Comparison of ENCODE assay signal across 8 cellular contexts in the genomic region with DNA sequence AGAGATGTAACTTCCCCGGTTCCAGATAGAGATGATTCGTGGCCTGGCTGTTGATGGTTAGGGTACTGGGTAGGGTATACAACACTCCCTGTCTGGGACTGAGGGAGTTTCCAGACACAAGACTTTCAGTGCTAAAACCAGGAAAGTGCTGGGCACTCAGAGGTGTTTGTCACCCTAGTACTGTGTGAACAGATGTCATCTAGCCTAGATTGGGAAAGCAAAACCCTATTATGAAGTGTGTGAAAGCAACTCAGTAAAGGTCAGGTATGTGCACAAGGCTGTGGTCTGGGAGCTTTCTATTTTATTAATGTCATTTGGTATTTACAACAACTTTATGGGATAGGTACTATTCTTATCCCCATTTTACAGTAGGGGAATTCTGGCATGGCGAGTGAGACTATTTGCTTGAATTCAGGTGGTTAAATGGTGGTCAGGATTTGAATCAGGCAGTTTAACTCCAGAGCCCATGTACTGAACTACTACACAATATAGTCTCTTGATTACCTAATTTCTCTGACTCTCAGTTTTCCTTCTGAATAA. TPM values are rescaled to one million over a fixed set of nuclear protein-coding genes. Genes with fewer than 3 reads are reported as not detected.
DNase-seq lines count a peak whose midpoint lies in the region; TF ChIP-seq lines count a peak whose summit lies in the region.

No MANE protein-coding gene starts in this region.

- H3K9me2 ChIP-seq in OCI-LY7 (ENCODE audit: insufficient read depth, low read length): no peaks in the 10 kb centered on the region

- no TSS peak for BruUV-seq in OCI-LY7 (replicated peaks; lab: Mats Ljungman, UMichigan)

- H2AFZ ChIP-seq in OCI-LY7 (ENCODE audit: low read length): no peak overlapping the region

- intact Hi-C loops in OCI-LY7 (cut with micrococcal nuclease; ENCODE audit: unreplicated experiment): loop anchor here (5.0 kb wide), 3 partner anchors 253 to 638 kb away; a partner anchor contains a TSS

- no peak overlapping the region for H3K27ac ChIP-seq in OCI-LY7 (ENCODE audit: low read depth, low read length, poor library complexity, severe bottlenecking)

- H4K20me1 ChIP-seq in OCI-LY7 (ENCODE audit: insufficient read depth, low read length): peaks cover 25% of the 10 kb centered on the region

- H3K36me3 ChIP-seq in OCI-LY7 (ENCODE audit: insufficient read depth, low read length): peaks cover 70% of the 10 kb centered on the region
- peaks cover 7% of the 10 kb centered on the region for H3K36me3 ChIP-seq in endocrine pancreas (ENCODE audit: control insufficient read depth, insufficient read depth, low read length)

- H3K9me3 ChIP-seq in OCI-LY7 (ENCODE audit: low read length) (no peaks in the 10 kb centered on the region), endocrine pancreas (ENCODE audit: control insufficient read depth, low read length) (no peaks in the 10 kb centered on the region)

- no peak overlapping the region for H3K9ac ChIP-seq in endocrine pancreas (ENCODE audit: control insufficient read depth, insufficient read depth, low read length)

- H3K4me1 ChIP-seq in OCI-LY7 (ENCODE audit: insufficient read depth, low read length, poor library complexity, severe bottlenecking): peaks cover 28% of the 10 kb centered on the region
- no peaks in the 10 kb centered on the region for H3K4me1 ChIP-seq in endocrine pancreas (ENCODE audit: control insufficient read depth, insufficient read depth, low read length)

- peak; percentile 37 for DNase-seq in activated CD4-positive, alpha-beta T cell treated with anti-CD3 and anti-CD28 coated beads for 48 hours
- no peak for DNase-seq in activated CD4-positive, alpha-beta T cell treated with anti-CD3 and anti-CD28 coated beads, Interleukin-2, amount 50 U/mL, for 4 hours
- no peak for DNase-seq in OCI-LY7 (ENCODE audit: low spot score)
- peak; percentile 35 for DNase-seq in stimulated activated CD4-positive, alpha-beta T cell treated with anti-CD3 and anti-CD28 coated beads, Interleukin-4, amount 100 ng/mL, for 24 hours
- DNase-seq in NCI-H774 (lab: John Stamatoyannopoulos, UW): no peak
- DNase-seq in dermis blood vessel endothelial cell: no peak
- no peak for DNase-seq in foreskin melanocyte

- no peak for TF ChIP-seq CTCF in OCI-LY7 (conservative IDR thresholded peaks at IDR 0.05; ENCODE audit: low read length)

- peaks cover 45% of the 10 kb centered on the region for H3K79me2 ChIP-seq in OCI-LY7 (ENCODE audit: insufficient read depth, low read depth, low read length)

- H3K4me3 ChIP-seq in OCI-LY7 (ENCODE audit: low read depth, low read length, poor library complexity, severe bottlenecking) (no peak overlapping the region), endocrine pancreas (ENCODE audit: control insufficient read depth, insufficient read depth, low read length) (peak overlapping the region; percentile 94)

- peak overlapping the region; percentile 81 for H3K4me2 ChIP-seq in OCI-LY7 (ENCODE audit: low read length)

- CTCF ChIA-PET in OCI-LY7 (lab: Charles Lee; ENCODE audit: unreplicated experiment): no interaction called here

- no peaks in the 10 kb centered on the region for H3K27me3 ChIP-seq in endocrine pancreas (ENCODE audit: control insufficient read depth, insufficient read depth, low read length)

- POLR2A ChIA-PET in OCI-LY7 (lab: Charles Lee): interaction anchor here (0.6 to 2.0 kb wide), 7 partner anchors 14 to 101 kb away, joined by 3 to 7 read pairs (median 4); a partner anchor contains a TSS

RNA-seq across cellular contexts. Expression of a gene that starts 2.6 kb away (rescaled TPM):
- total RNA-seq in OCI-LY7 (2014; rRNA removed; shearing (Covaris generic)): 177 and 180 TPM in 2 replicates
- 171 and 183 TPM in 2 replicates for total RNA-seq in OCI-LY7 (2022)
- total RNA-seq in dermis blood vessel endothelial cell: 510 and 784 TPM in 2 replicates

RNA-seq across cellular contexts. Expression of a gene that starts 50.1 kb away (rescaled TPM):
- 74.9 and 80.1 TPM in 2 replicates for total RNA-seq in OCI-LY7 (2014; rRNA removed; shearing (Covaris generic))
- total RNA-seq in OCI-LY7 (2022): 104 and 110 TPM in 2 replicates
- 75.5 and 84.7 TPM in 2 replicates for total RNA-seq in dermis blood vessel endothelial cell

Comparison
In these comparisons a context has a peak if more than half of its experiments do, and no peak if none do; other contexts are left out.
1. DNase-seq: peak in activated CD4-positive, alpha-beta T cell treated with anti-CD3 and anti-CD28 coated beads for 48 hours (single experiment) and stimulated activated CD4-positive, alpha-beta T cell treated with anti-CD3 and anti-CD28 coated beads, Interleukin-4, amount 100 ng/mL, for 24 hours (single experiment); none in activated CD4-positive, alpha-beta T cell treated with anti-CD3 and anti-CD28 coated beads, Interleukin-2, amount 50 U/mL, for 4 hours (0 of 2), OCI-LY7 (single experiment), NCI-H774 (single experiment), dermis blood vessel endothelial cell (single experiment) and foreskin melanocyte (single experiment).